In genomic region chr2:141379965-141380624, GRCh38 we compare ENCODE assay signal across 21 cellular contexts.
A peak's percentile ranks its signal among the peaks of the same experiment; 100 is the strongest.
DNase-seq lines count a peak whose midpoint lies in the region; ATAC-seq and TF ChIP-seq lines count a peak whose summit lies in the region.
"Had no signal": no experiment of that assay in that cellular context is flagged by ENCODE, and none has a peak within 500 bp of the region (broad histone marks: within the 10 kb centered on the region; RNA-seq: fewer than 3 reads in every experiment).

No MANE protein-coding gene starts in this region.

- H3K27ac ChIP-seq in prostate gland = no peak overlapping the region
- H3K27ac ChIP-seq: SK-N-MC had no signal

- TF ChIP-seq CTCF in prostate gland (IDR thresholded peaks at IDR 0.05) = no peak

- TF ChIP-seq POLR2A in prostate gland (IDR thresholded peaks at IDR 0.05) = no peak

- H3K4me1 ChIP-seq in prostate gland (replicated peaks) = no peaks in the 10 kb centered on the region

- DNase-seq in EH (ENCODE audit: low read depth) = peak; percentile 0
- peak; percentile 23 to 75 for DNase-seq in NCI-H524 (lab: John Stamatoyannopoulos, UW)
- peak; percentile 28 for DNase-seq in left kidney (ENCODE audit: low read depth, low spot score)
- DNase-seq in retina = peak; percentile 23
- DNase-seq in GM19240 (ENCODE audit: insufficient read length, low spot score) = no peak
- DNase-seq in prostate gland (ENCODE audit: low spot score) = no peak
- DNase-seq: ACHN; CD4-positive, alpha-beta memory T cell; DMS79 treated with DMSO at 0.1 percent for 48 hours; GDM1; H7; NCI-H1048; NCI-H1436 treated with DMSO at 0.1 percent for 48 hours; NCI-H2081; NCI-H345; NCI-H748 treated with DMSO at 0.1 percent for 48 hours; T-helper 1 cell had no signal

- no peaks in the 10 kb centered on the region for H3K27me3 ChIP-seq in prostate gland (replicated peaks; ENCODE audit: insufficient read depth)

- no peak overlapping the region for H3K4me3 ChIP-seq in prostate gland
- H3K4me3 ChIP-seq: GM12878, SK-N-MC had no signal

- WGBS in prostate gland = 58% methylated on average over 3 of the region's 3 CpGs

- no peak for ATAC-seq in HG02973 (IDR thresholded peaks at IDR 0.05; ENCODE audit: unreplicated experiment)
- ATAC-seq: GM12878, Panc1 had no signal

- intact Hi-C loops in prostate gland (cut with DNase I) = no loop called here

- H3K9me3 ChIP-seq in prostate gland = no peaks in the 10 kb centered on the region

- no peaks in the 10 kb centered on the region for H3K36me3 ChIP-seq in prostate gland

Comparison
In these comparisons a context has a peak if more than half of its experiments do, and no peak if none do; other contexts are left out.
1. DNase-seq: peak in EH (single experiment), NCI-H524 (2 of 2), left kidney (single experiment) and retina (single experiment); none in GM19240 (single experiment) and prostate gland (single experiment).